22 cellular contexts compared by ENCODE assay signal in the genomic region with DNA sequence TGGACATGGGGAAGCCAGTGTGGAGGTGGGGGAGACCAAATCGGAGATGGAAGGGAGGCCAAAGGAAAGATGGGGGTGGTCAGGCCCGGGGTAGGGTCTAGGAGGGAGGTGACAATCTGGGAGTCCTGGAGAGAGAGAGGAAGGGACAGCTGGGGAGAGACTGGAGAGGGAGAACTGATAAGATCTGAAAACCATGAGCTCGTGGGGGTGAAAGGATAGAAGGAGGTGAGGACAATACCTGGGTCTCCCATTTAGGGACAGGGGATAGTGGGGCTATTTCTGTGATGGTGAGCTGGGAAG. TPM values are rescaled to one million over a fixed set of nuclear protein-coding genes. Genes with fewer than 3 reads are reported as not detected.
DNase-seq lines count a peak whose midpoint lies in the region; ATAC-seq and TF ChIP-seq lines count a peak whose summit lies in the region.
"Had no signal": no experiment of that assay in that cellular context is flagged by ENCODE, and none has a peak within 500 bp of the region (broad histone marks: within the 10 kb centered on the region; RNA-seq: fewer than 3 reads in every experiment).

No MANE protein-coding gene starts in this region.

- H3K9ac ChIP-seq in neural progenitor cell, result no peak overlapping the region

- no peaks in the 10 kb centered on the region for H3K9me3 ChIP-seq in Caco-2
- H3K9me3 ChIP-seq in neural progenitor cell (ENCODE audit: low read depth), result no peaks in the 10 kb centered on the region
- H3K9me3 ChIP-seq: ascending aorta, BE2C, left lung, Peyer's patch, psoas muscle, thoracic aorta had no signal

- H3K36me3 Mint-ChIP-seq in Caco-2 (ENCODE audit: insufficient read depth, unreplicated experiment) (peaks cover 29% of the 10 kb centered on the region), T-cell (no peaks in the 10 kb centered on the region), neural progenitor cell (no peaks in the 10 kb centered on the region)

- no peak overlapping the region for H2AFZ ChIP-seq in neural progenitor cell (replicated peaks)

- ATAC-seq in T-cell (replicated peaks in 1 of 4), result no peak
- ATAC-seq in GM18867 (IDR thresholded peaks at IDR 0.05; ENCODE audit: unreplicated experiment), result no peak
- ATAC-seq: left lung, psoas muscle had no signal

- peak overlapping the region; percentile 85 for H3K4me2 ChIP-seq in neural progenitor cell

- no TSS peak for BruUV-seq in Caco-2 (replicated peaks; lab: Mats Ljungman, UMichigan)

- H3K9me3 Mint-ChIP-seq in Caco-2 (ENCODE audit: unreplicated experiment) (no peaks in the 10 kb centered on the region), T-cell (no peaks in the 10 kb centered on the region), neural progenitor cell (no peaks in the 10 kb centered on the region)

- H3K27me3 ChIP-seq in Caco-2 (replicated peaks; ENCODE audit: control insufficient read depth, insufficient read depth, low read length) (no peaks in the 10 kb centered on the region), dorsolateral prefrontal cortex (no peaks in the 10 kb centered on the region), neural progenitor cell (no peaks in the 10 kb centered on the region)
- H3K27me3 ChIP-seq: ascending aorta, BE2C, left lung, Peyer's patch had no signal

- CTCF ChIA-PET in Caco-2 (lab: Charles Lee), result no interaction called here
- CTCF ChIA-PET in T-cell (lab: Charles Lee), result no interaction called here

- peak overlapping the region; percentile 79 for H3K4me3 Mint-ChIP-seq in Caco-2 (ENCODE audit: unreplicated experiment)
- peak overlapping the region; percentile 4 to 84 (median 56) for H3K4me3 Mint-ChIP-seq in T-cell
- H3K4me3 Mint-ChIP-seq in neural progenitor cell, result peak overlapping the region; percentile 86

- POLR2A ChIA-PET in Caco-2 (lab: Charles Lee), result no interaction called here
- POLR2A ChIA-PET in T-cell (lab: Charles Lee), result no interaction called here

- H3K27ac Mint-ChIP-seq in Caco-2 (ENCODE audit: unreplicated experiment), result no peak overlapping the region
- H3K27ac Mint-ChIP-seq in T-cell, result peak overlapping the region; percentile 12 to 60
- H3K27ac Mint-ChIP-seq in neural progenitor cell, result peak overlapping the region; percentile 2

- intact Hi-C loops in Caco-2 (cut with micrococcal nuclease; ENCODE audit: unreplicated experiment), result no loop called here
- intact Hi-C loops in dorsolateral prefrontal cortex (cut with DNase I), result no loop called here

- H3K36me3 ChIP-seq in Caco-2 (ENCODE audit: control insufficient read depth, insufficient read depth, low read length) (no peaks in the 10 kb centered on the region), neural progenitor cell (no peaks in the 10 kb centered on the region)
- H3K36me3 ChIP-seq: BE2C, Peyer's patch had no signal

- no peak for TF ChIP-seq CTCF in Caco-2 (IDR thresholded peaks at IDR 0.05; ENCODE audit: insufficient read depth in 1 of 2, low read depth in 1 of 2, low read length in 1 of 2, severe bottlenecking in 1 of 2, unreplicated experiment in 1 of 2)
- no peak for TF ChIP-seq CTCF in dorsolateral prefrontal cortex (IDR thresholded peaks at IDR 0.05 in 54 of 56, conservative IDR thresholded peaks at IDR 0.05 in 2 of 56; ENCODE audit: low read depth in 1 of 56, partially characterized antibody in 56 of 56)
- no peak for TF ChIP-seq CTCF in neural progenitor cell (IDR thresholded peaks at IDR 0.05)

- H3K4me3 ChIP-seq in Caco-2 (ENCODE audit: low read depth, low read length) (no peak overlapping the region), dorsolateral prefrontal cortex (peak overlapping the region in 38 of 59 donors; percentile 64 to 100 (median 90)), neural progenitor cell (no peak overlapping the region)
- H3K4me3 ChIP-seq: ascending aorta, left lung, Peyer's patch, psoas muscle, thoracic aorta had no signal

- DNase-seq in Caco-2 (no peak), T-cell (no peak), dorsolateral prefrontal cortex (no peak), neural progenitor cell (ENCODE audit: low spot score) (no peak), AG08396 (ENCODE audit: low spot score) (no peak), germinal center (ENCODE audit: low spot score) (no peak)
- DNase-seq: activated CD8-positive, alpha-beta memory T cell treated with anti-CD3 and anti-CD28 coated beads for 24 hours; activated gamma-delta T cell; BE2C; DMS 273 treated with DMSO at 0.1 percent for 48 hours; foreskin melanocyte; Kasumi-1; NCI-H1417 treated with DMSO at 0.1 percent for 48 hours; NCI-H2171; Peyer's patch; psoas muscle; small intestine had no signal

- peaks cover 13% of the 10 kb centered on the region for H3F3A ChIP-seq in neural progenitor cell (ENCODE audit: low read depth)

- peaks cover 5% of the 10 kb centered on the region for H4K20me1 ChIP-seq in neural progenitor cell (ENCODE audit: low read depth)

- H3K4me1 ChIP-seq in Caco-2, result no peaks in the 10 kb centered on the region; the same call in 1 of the 2 replicates
- H3K4me1 ChIP-seq in neural progenitor cell, result peaks cover 3% of the 10 kb centered on the region
- H3K4me1 ChIP-seq: BE2C had no signal

- peaks cover 15% of the 10 kb centered on the region for H3K4me1 Mint-ChIP-seq in Caco-2 (ENCODE audit: low read depth, unreplicated experiment)
- peaks cover 31 to 41% (median 38%) of the 10 kb centered on the region in 3 donors for H3K4me1 Mint-ChIP-seq in T-cell
- peaks cover 37% of the 10 kb centered on the region for H3K4me1 Mint-ChIP-seq in neural progenitor cell

- H3K79me2 ChIP-seq in neural progenitor cell (ENCODE audit: low read depth), result no peaks in the 10 kb centered on the region

- H3K27ac ChIP-seq in dorsolateral prefrontal cortex (peak overlapping the region in 3 of 59 donors; percentile 25 to 29 (median 26)), neural progenitor cell (no peak overlapping the region)
- H3K27ac ChIP-seq: ascending aorta, left lung, Peyer's patch, psoas muscle, thoracic aorta had no signal

- H3K27me3 Mint-ChIP-seq in Caco-2 (ENCODE audit: insufficient read depth, unreplicated experiment), result no peaks in the 10 kb centered on the region
- no peaks in the 10 kb centered on the region for H3K27me3 Mint-ChIP-seq in T-cell
- peaks cover 5% of the 10 kb centered on the region for H3K27me3 Mint-ChIP-seq in neural progenitor cell (ENCODE audit: insufficient read depth, low read depth)

RNA-seq across cellular contexts. Expression of a gene that starts 1.4 kb away (rescaled TPM):
- total RNA-seq in Caco-2 (2022) (2.4 and 3.1 TPM in 2 replicates), T-cell (1 to 10 TPM; 3.2 to 6.1 (median 4.4) TPM), dorsolateral prefrontal cortex (10 to 100 TPM; 20.4 to 80.3 (median 55.4) TPM), neural progenitor cell (ENCODE audit: low replicate concordance) (7.7 and 60.5 TPM in 2 replicates)

RNA-seq across cellular contexts. Expression of a gene that starts 1.9 kb away (rescaled TPM):
- total RNA-seq in Caco-2 (2022) (43.1 and 44.0 TPM in 2 replicates), T-cell (10 to 100 TPM; 29.3 to 64.5 (median 57.0) TPM), dorsolateral prefrontal cortex (10 to 100 TPM; 42.0 to 91.5 (median 69.5) TPM), neural progenitor cell (ENCODE audit: low replicate concordance) (7.5 and 15.0 TPM in 2 replicates)

RNA-seq across cellular contexts. Expression of a gene that starts 7.9 kb away (rescaled TPM):
- total RNA-seq in Caco-2 (2022) (951 and 1,003 TPM in 2 replicates), T-cell (1,000 to 10,000 TPM; 1,208 to 1,613 (median 1,528) TPM), dorsolateral prefrontal cortex (100 to 1,000 TPM; 215 to 431 (median 280) TPM), neural progenitor cell (ENCODE audit: low replicate concordance) (778 and 991 TPM in 2 replicates)

RNA-seq across cellular contexts. Expression of a gene that starts 37.7 kb away (rescaled TPM):
- total RNA-seq in Caco-2 (2022) (174 and 208 TPM in 2 replicates), T-cell (10 to 100 TPM; 70.0 to 83.9 (median 81.8) TPM), dorsolateral prefrontal cortex (100 to 1,000 TPM in 10 of 120 experiments, 10 to 100 TPM in 110; 64.2 to 132 (median 86.5) TPM), neural progenitor cell (ENCODE audit: low replicate concordance) (35.9 and 68.4 TPM in 2 replicates)

RNA-seq across cellular contexts. Expression of a gene that starts 38.2 kb away (rescaled TPM):
- total RNA-seq in Caco-2 (2022) (not detected in 2 replicates), T-cell (not detected), dorsolateral prefrontal cortex (not detected), neural progenitor cell (ENCODE audit: low replicate concordance) (not detected in 2 replicates)
- total RNA-seq: ascending aorta, mucosa of gallbladder, Peyer's patch, psoas muscle had no signal

Comparison
In these comparisons a context has a peak if more than half of its experiments do, and no peak if none do; other contexts are left out.
1. H3K4me3 ChIP-seq: peak in dorsolateral prefrontal cortex (38 of 59); none in Caco-2 (single experiment) and neural progenitor cell (single experiment).
2. Peak in every context shown above with its lines, with median percentiles within 50 percentile points of each other: H3K4me3 Mint-ChIP-seq.